10 cellular contexts compared by ENCODE assay signal in genomic region chr15:51759557-51760070, GRCh38. TPM values are rescaled to one million over a fixed set of nuclear protein-coding genes. Genes with fewer than 3 reads are reported as not detected.
DNase-seq lines count a peak whose midpoint lies in the region; ATAC-seq and TF ChIP-seq lines count a peak whose summit lies in the region.
"Had no signal": no experiment of that assay in that cellular context is flagged by ENCODE, and none has a peak within 500 bp of the region (broad histone marks: within the 10 kb centered on the region; RNA-seq: fewer than 3 reads in every experiment).

No MANE protein-coding gene starts in this region.

- DNase-seq in ELF-1 (ENCODE audit: low read depth, low spot score): peak; percentile 41
- peak; percentile 83 for DNase-seq in M059J (ENCODE audit: low read depth)
- peak; percentile 59 for DNase-seq in mammary epithelial cell
- DNase-seq in LoVo (ENCODE audit: low spot score): no peak
- DNase-seq in HT-29 (ENCODE audit: low spot score): no peak

- H3K27me3 Mint-ChIP-seq in nephron (ENCODE audit: low read depth): peaks cover 24% of the 10 kb centered on the region
- H3K27me3 Mint-ChIP-seq: central memory CD8-positive, alpha-beta T cell; IgD-negative memory B cell had no signal

- no peak overlapping the region for H3K4me3 Mint-ChIP-seq in nephron
- H3K4me3 Mint-ChIP-seq: central memory CD8-positive, alpha-beta T cell; IgD-negative memory B cell had no signal

- H3K79me2 ChIP-seq in mammary epithelial cell (ENCODE audit: insufficient read depth, low read length): peaks cover 2% of the 10 kb centered on the region

- 2% methylated on average over 3 of the region's 3 CpGs for WGBS in mammary epithelial cell (ENCODE audit: low coverage, missing lambda C conversion rate)

- CTCF ChIA-PET in mammary epithelial cell (lab: Charles Lee; ENCODE audit: low non-redundant PET): interaction anchor here (0.6 kb wide), 1 partner anchor 543 kb away, joined by 3 read pairs; no protein-coding TSS in a partner anchor

- TF ChIP-seq CTCF in mammary epithelial cell (conservative IDR thresholded peaks at IDR 0.05 in 1 of 2, IDR thresholded peaks at IDR 0.05 in 1 of 2; ENCODE audit: extremely low read depth in 1 of 2, insufficient read depth in 1 of 2, low read depth in 1 of 2, low read length in 2 of 2): peak in 1 of 2 donors; percentile 26
- TF ChIP-seq CTCF in nephron (IDR thresholded peaks at IDR 0.05; ENCODE audit: unreplicated experiment in 3 of 3): no peak

- H3K9me3 Mint-ChIP-seq in nephron: no peaks in the 10 kb centered on the region
- H3K9me3 Mint-ChIP-seq: central memory CD8-positive, alpha-beta T cell; IgD-negative memory B cell had no signal

- no peak overlapping the region for H2AFZ ChIP-seq in mammary epithelial cell (ENCODE audit: low read depth, low read length)

- no peak overlapping the region for H3K4me3 ChIP-seq in mammary epithelial cell (replicated peaks in 1 of 3; ENCODE audit: insufficient read depth in 1 of 3, low read depth in 2 of 3, low read length in 3 of 3)

- peaks cover 25% of the 10 kb centered on the region for H3K4me1 Mint-ChIP-seq in nephron

- no peaks in the 10 kb centered on the region for H3K36me3 Mint-ChIP-seq in nephron (ENCODE audit: low read depth)

- H3K4me2 ChIP-seq in mammary epithelial cell (ENCODE audit: insufficient read depth, low read depth, low read length): no peak overlapping the region

- H3K27ac ChIP-seq in mammary epithelial cell (ENCODE audit: insufficient read depth, low read depth, low read length): no peak overlapping the region

- in situ Hi-C loops in mammary epithelial cell (cut with MboI; ENCODE audit: low sequenced_read_pairs in 2 of 2): no loop called here

- intact Hi-C loops in mammary epithelial cell (cut with micrococcal nuclease): no loop called here

- dilution Hi-C loops in mammary epithelial cell (cut with HindIII; ENCODE audit: low sequenced_read_pairs): no loop called here

- H3K27me3 ChIP-seq in mammary epithelial cell (ENCODE audit: insufficient read depth, low read length): no peaks in the 10 kb centered on the region

- H3K36me3 ChIP-seq in mammary epithelial cell (ENCODE audit: insufficient read depth, low read length): no peaks in the 10 kb centered on the region

- peaks cover 12% of the 10 kb centered on the region for H3K4me1 ChIP-seq in mammary epithelial cell (ENCODE audit: insufficient read depth, low read length)

- peak overlapping the region in 2 of 3 experiments; percentile 28 to 29 for H3K27ac Mint-ChIP-seq in nephron

- H3K9me3 ChIP-seq in mammary epithelial cell (replicated peaks; ENCODE audit: insufficient read depth, low read length): no peaks in the 10 kb centered on the region

- no peak for ATAC-seq in HG03378 (IDR thresholded peaks at IDR 0.05; ENCODE audit: unreplicated experiment)
- no peak for ATAC-seq in GM21381 (IDR thresholded peaks at IDR 0.05; ENCODE audit: unreplicated experiment)

- no peaks in the 10 kb centered on the region for H4K20me1 ChIP-seq in mammary epithelial cell (ENCODE audit: insufficient read depth, low read length)

- no TSS peak for BruUV-seq in mammary epithelial cell (replicated peaks; lab: Mats Ljungman, UMichigan)

- no peak overlapping the region for H3K9ac ChIP-seq in mammary epithelial cell (ENCODE audit: insufficient read depth, low read length)

RNA-seq across cellular contexts. Expression of gene TMOD2, which starts 8.2 kb away (rescaled TPM):
- total RNA-seq in M059J (2014; rRNA removed; shearing (Covaris generic)): 3.5 and 4.4 TPM in 2 replicates
- total RNA-seq in mammary epithelial cell: 10 to 100 TPM; 11.2 to 14.8 TPM
- polyA plus RNA-seq in mammary epithelial cell: 1.8 TPM
- polyA minus RNA-seq in mammary epithelial cell: 7.0 TPM
- total RNA-seq in HT-29 (2014; rRNA removed; shearing (Covaris generic)): 0.08 and 0.46 TPM in 2 replicates

RNA-seq across cellular contexts. Expression of gene LYSMD2, which starts 22.2 kb away (rescaled TPM):
- 16.7 and 19.8 TPM in 2 replicates for total RNA-seq in M059J (2014; rRNA removed; shearing (Covaris generic))
- 1 to 10 TPM; 5.3 to 7.4 TPM for total RNA-seq in mammary epithelial cell
- 8.4 TPM for polyA plus RNA-seq in mammary epithelial cell
- 5.3 TPM for polyA minus RNA-seq in mammary epithelial cell
- 12.0 and 13.2 TPM in 2 replicates for total RNA-seq in HT-29 (2014; rRNA removed; shearing (Covaris generic))

Comparison
In these comparisons a context has a peak if more than half of its experiments do, and no peak if none do; other contexts are left out.
1. DNase-seq: peak in ELF-1 (single experiment), M059J (single experiment) and mammary epithelial cell (single experiment); none in LoVo (single experiment) and HT-29 (single experiment).